33 cellular contexts compared by ENCODE assay signal in genomic region chr13:112052213-112052612, GRCh38. TPM values are rescaled to one million over a fixed set of nuclear protein-coding genes. Genes with fewer than 3 reads are reported as not detected.
"Had no signal": no experiment of that assay in that cellular context is flagged by ENCODE, and none has a peak within 500 bp of the region (broad histone marks: within the 10 kb centered on the region; RNA-seq: fewer than 3 reads in every experiment).

No MANE protein-coding gene starts in this region.

- H3K36me3 ChIP-seq: brain microvascular endothelial cell, esophagus muscularis mucosa, gastroesophageal sphincter had no signal

- H3K4me1 Mint-ChIP-seq: activated CD4-positive, alpha-beta T cell treated with anti-CD3 and anti-CD28 coated beads for 36 hours; activated T-helper 17 cell treated with anti-CD3 and anti-CD28 coated beads, Interleukin-2, amount 50 U/mL, for 72 hours had no signal

- H3K36me3 Mint-ChIP-seq: activated naive CD8-positive, alpha-beta T cell had no signal

- DNase-seq: activated CD4-positive, alpha-beta T cell treated with anti-CD3 and anti-CD28 coated beads for 36 hours; activated CD4-positive, alpha-beta T cell treated with anti-CD3 and anti-CD28 coated beads, Interleukin-2, amount 10 ng/mL, durations not matched to agents 24 days and 14 days; activated CD4-positive, CD25-positive, alpha-beta regulatory T cell; activated CD4-positive, CD25-positive, alpha-beta regulatory T cell treated with anti-CD3 and anti-CD28 coated beads, Interleukin-2, amount 50 U/mL, for 72 hours; activated CD8-positive, alpha-beta memory T cell treated with anti-CD3 and anti-CD28 coated beads for 24 hours; activated CD8-positive, alpha-beta T cell treated with anti-CD3 and anti-CD28 coated beads for 36 hours; activated effector memory CD4-positive, alpha-beta T cell treated with Interleukin-2 at 50 U/mL for 16 hours; activated gamma-delta T cell treated with Interleukin-2 at 50 U/mL for 16 hours; activated naive CD4-positive, alpha-beta T cell treated with anti-CD3 and anti-CD28 coated beads, Interleukin-2, amount 50 U/mL, for 16 hours; activated naive CD4-positive, alpha-beta T cell treated with Interleukin-2 at 50 U/mL for 16 hours; activated T-cell treated with anti-CD3 and anti-CD28 coated beads, Interleukin-2, amount 50 U/mL, for 4 hours; amniotic stem cell; anterior cingulate cortex; brain microvascular endothelial cell; caudate nucleus; cortex of kidney; dermis blood vessel endothelial cell; effector CD4-positive, alpha-beta T cell; effector memory CD8-positive, alpha-beta T cell; erythroblast; foreskin keratinocyte; T-helper 2 cell had no signal

- H3K27ac Mint-ChIP-seq: activated CD4-positive, alpha-beta T cell treated with anti-CD3 and anti-CD28 coated beads for 36 hours; activated CD4-positive, alpha-beta T cell treated with anti-CD3 and anti-CD28 coated beads, Interleukin-2, amount 10 ng/mL, durations not matched to agents 24 days and 14 days; activated CD8-positive, alpha-beta T cell treated with anti-CD3 and anti-CD28 coated beads for 36 hours; activated T-helper 17 cell treated with anti-CD3 and anti-CD28 coated beads, Interleukin-2, amount 50 U/mL, for 72 hours; effector memory CD8-positive, alpha-beta T cell had no signal

- H3K9me3 Mint-ChIP-seq: activated T-cell treated with anti-CD3 and anti-CD28 coated beads, Interleukin-2, amount 50 U/mL, for 4 hours; activated T-helper 17 cell treated with anti-CD3 and anti-CD28 coated beads, Interleukin-2, amount 50 U/mL, for 72 hours had no signal

- H3K4me1 ChIP-seq: foreskin keratinocyte had no signal

- FAIRE-seq: astrocyte, bronchial epithelial cell, colon had no signal

- H3K27ac ChIP-seq: brain microvascular endothelial cell, esophagus muscularis mucosa, foreskin keratinocyte, gastroesophageal sphincter had no signal

- H3K4me3 ChIP-seq: esophagus muscularis mucosa, gastroesophageal sphincter had no signal

- H3K4me3 Mint-ChIP-seq: activated CD4-positive, alpha-beta T cell treated with anti-CD3 and anti-CD28 coated beads for 36 hours; activated CD4-positive, alpha-beta T cell treated with anti-CD3 and anti-CD28 coated beads, Interleukin-2, amount 10 ng/mL, durations not matched to agents 24 days and 14 days; activated CD8-positive, alpha-beta T cell treated with anti-CD3 and anti-CD28 coated beads for 36 hours; activated naive CD8-positive, alpha-beta T cell; activated T-cell treated with anti-CD3 and anti-CD28 coated beads, Interleukin-2, amount 50 U/mL, for 4 hours; activated T-helper 17 cell treated with anti-CD3 and anti-CD28 coated beads, Interleukin-2, amount 50 U/mL, for 72 hours; effector memory CD8-positive, alpha-beta T cell had no signal

- ATAC-seq: activated CD4-positive, alpha-beta T cell treated with anti-CD3 and anti-CD28 coated beads for 36 hours; activated CD8-positive, alpha-beta T cell treated with anti-CD3 and anti-CD28 coated beads for 36 hours; activated T-cell treated with anti-CD3 and anti-CD28 coated beads, Interleukin-2, amount 50 U/mL, for 4 hours; activated T-helper 17 cell treated with anti-CD3 and anti-CD28 coated beads, Interleukin-2, amount 50 U/mL, for 72 hours; effector memory CD8-positive, alpha-beta T cell; foreskin keratinocyte; gastroesophageal sphincter had no signal

RNA-seq across cellular contexts. Expression of gene SOX1, which starts 14.7 kb away (rescaled TPM):
- total RNA-seq: activated CD4-positive, alpha-beta T cell treated with anti-CD3 and anti-CD28 coated beads for 36 hours; activated CD4-positive, alpha-beta T cell treated with anti-CD3 and anti-CD28 coated beads, Interleukin-2, amount 10 ng/mL, durations not matched to agents 24 days and 14 days; activated CD8-positive, alpha-beta T cell treated with anti-CD3 and anti-CD28 coated beads for 36 hours; activated T-helper 17 cell treated with anti-CD3 and anti-CD28 coated beads, Interleukin-2, amount 50 U/mL, for 72 hours; astrocyte; bronchial epithelial cell; chondrocyte; dermis blood vessel endothelial cell; foreskin keratinocyte; glomerular endothelial cell; T-helper 1 cell treated with Interleukin-12 subunit alpha and Interleukin-12 subunit beta and Interleukin-4 antibody, amounts not matched to agents 30 ng/mL and 1 ng/mL, for 36 hours had no signal
- polyA plus RNA-seq: adipose tissue, foreskin keratinocyte had no signal
